ENCODE assay signal across 19 cellular contexts in genomic region chr15:63858448-63858847, GRCh38. TPM values are rescaled to one million over a fixed set of nuclear protein-coding genes. Genes with fewer than 3 reads are reported as not detected.
DNase-seq lines count a peak whose midpoint lies in the region; ATAC-seq lines count a peak whose summit lies in the region.
"Had no signal": no experiment of that assay in that cellular context is flagged by ENCODE, and none has a peak within 500 bp of the region (broad histone marks: within the 10 kb centered on the region; RNA-seq: fewer than 3 reads in every experiment).

No MANE protein-coding gene starts in this region.

- H3K9me3 Mint-ChIP-seq in IgD-negative memory B cell (no peaks in the 10 kb centered on the region), naive B cell (peaks cover 0 to 2% (median 0%) of the 10 kb centered on the region in 7 donors)
- H3K9me3 Mint-ChIP-seq: nephron had no signal

- no peaks in the 10 kb centered on the region for H3K27me3 ChIP-seq in right cardiac atrium (ENCODE audit: control insufficient read depth, insufficient read depth)
- H3K27me3 ChIP-seq: upper lobe of right lung had no signal

- DNase-seq in right cardiac atrium = no peak
- no peak for DNase-seq in Right ventricle myocardium inferior (ENCODE audit: missing footprints)
- no peak for DNase-seq in naive B cell
- no peak for DNase-seq in NCI-H1436 (lab: John Stamatoyannopoulos, UW)
- no peak for DNase-seq in GOT3 (lab: John Stamatoyannopoulos, UW)
- DNase-seq in EL = no peak
- DNase-seq: activated CD4-positive, alpha-beta T cell treated with anti-CD3 and anti-CD28 coated beads, Interleukin-2, amount 50 U/mL, for 1 hour; anterior cingulate cortex; caudate nucleus; DMS153; NCI-H1048; NCI-H187; NCI-H2171; NCI-H510A; upper lobe of right lung had no signal

- H3K4me1 Mint-ChIP-seq in IgD-negative memory B cell (peaks cover 12 to 31% (median 20%) of the 10 kb centered on the region in 3 donors), naive B cell (peaks cover 32 to 38% (median 37%) of the 10 kb centered on the region in 3 donors)

- H3K4me3 Mint-ChIP-seq in IgD-negative memory B cell (peak overlapping the region in 1 of 4 donors; percentile 4), naive B cell (peak overlapping the region in 4 of 8 donors; percentile 20 to 74 (median 44))
- H3K4me3 Mint-ChIP-seq: activated naive CD8-positive, alpha-beta T cell; nephron had no signal

- H3K4me1 ChIP-seq in right cardiac atrium (ENCODE audit: control insufficient read depth, insufficient read depth, low read length) = peaks cover 9% of the 10 kb centered on the region
- H3K4me1 ChIP-seq: upper lobe of right lung had no signal

- no peaks in the 10 kb centered on the region for H3K27me3 Mint-ChIP-seq in IgD-negative memory B cell
- H3K27me3 Mint-ChIP-seq in naive B cell = no peaks in the 10 kb centered on the region
- H3K27me3 Mint-ChIP-seq: activated naive CD8-positive, alpha-beta T cell had no signal

- H3K9me3 ChIP-seq in right cardiac atrium (ENCODE audit: control insufficient read depth, low read length) = no peaks in the 10 kb centered on the region
- H3K9me3 ChIP-seq: upper lobe of right lung had no signal

- peak overlapping the region; percentile 36 for H3K27ac ChIP-seq in right cardiac atrium (ENCODE audit: low read length)
- H3K27ac ChIP-seq: upper lobe of right lung, VCaP had no signal

- H3K27ac Mint-ChIP-seq in IgD-negative memory B cell (peak overlapping the region in 2 of 3 donors; percentile 67 to 88), naive B cell (peak overlapping the region; percentile 85 to 96 (median 94))

- WGBS in right cardiac atrium = 89% methylated on average over 5 of the region's 5 CpGs

- H3K36me3 Mint-ChIP-seq in IgD-negative memory B cell (no peaks in the 10 kb centered on the region), naive B cell (no peaks in the 10 kb centered on the region)
- H3K36me3 Mint-ChIP-seq: activated naive CD8-positive, alpha-beta T cell had no signal

- ATAC-seq in right cardiac atrium = no peak
- ATAC-seq in Right ventricle myocardium inferior = no peak
- ATAC-seq in naive B cell (ENCODE audit: low read depth in 2 of 2) = no peak
- ATAC-seq: upper lobe of right lung had no signal

- intact Hi-C loops in right cardiac atrium (cut with DNase I) = no loop called here
- intact Hi-C loops in Right ventricle myocardium inferior (cut with DNase I) = loop anchor here (2.0 kb wide), 1 partner anchor 18 kb away; no protein-coding TSS in a partner anchor

- H3K4me3 ChIP-seq in right cardiac atrium (ENCODE audit: low read length) = no peak overlapping the region
- H3K4me3 ChIP-seq: upper lobe of right lung had no signal

RNA-seq across cellular contexts. Expression of gene HERC1, which starts 24.7 kb away (rescaled TPM):
- 10 to 100 TPM; 83.8 to 98.6 (median 85.8) TPM for total RNA-seq in right cardiac atrium
- 47.7 TPM for polyA plus RNA-seq in right cardiac atrium
- total RNA-seq in Right ventricle myocardium inferior = 64.8 TPM
- 35.2 TPM for polyA plus RNA-seq in IgD-negative memory B cell
- 10 to 100 TPM; 15.8 to 40.7 (median 31.7) TPM for polyA plus RNA-seq in naive B cell (ENCODE audit: low read depth in 6 of 6)
